Comparison of ENCODE assay signal across 8 cellular contexts in genomic region chr14:55556929-55557623, GRCh38. TPM values are rescaled to one million over a fixed set of nuclear protein-coding genes. Genes with fewer than 3 reads are reported as not detected.
DNase-seq lines count a peak whose midpoint lies in the region; ATAC-seq and TF ChIP-seq lines count a peak whose summit lies in the region.

No MANE protein-coding gene starts in this region.

- no peak overlapping the region for H3K27ac Mint-ChIP-seq in naive thymus-derived CD4-positive, alpha-beta T cell

- peak; percentile 86 for ATAC-seq in left lung
- ATAC-seq in naive thymus-derived CD4-positive, alpha-beta T cell: no peak
- ATAC-seq in HG03039 (IDR thresholded peaks at IDR 0.05; ENCODE audit: unreplicated experiment): no peak

- no peak overlapping the region for H3K4me3 Mint-ChIP-seq in naive thymus-derived CD4-positive, alpha-beta T cell

- H3K4me3 ChIP-seq in AG09309 (ENCODE audit: control insufficient read depth, low read depth, low read length): no peak overlapping the region
- H3K4me3 ChIP-seq in left lung: no peak overlapping the region
- H3K4me3 ChIP-seq in OCI-LY7 (ENCODE audit: low read depth, low read length, poor library complexity, severe bottlenecking): no peak overlapping the region
- no peak overlapping the region for H3K4me3 ChIP-seq in naive thymus-derived CD4-positive, alpha-beta T cell (ENCODE audit: low read length)

- H3K9me3 ChIP-seq in left lung: no peaks in the 10 kb centered on the region
- no peaks in the 10 kb centered on the region for H3K9me3 ChIP-seq in OCI-LY7 (ENCODE audit: low read length)
- no peaks in the 10 kb centered on the region for H3K9me3 ChIP-seq in naive thymus-derived CD4-positive, alpha-beta T cell (ENCODE audit: control insufficient read depth in 2 of 3, low read length in 3 of 3)

- H3K36me3 ChIP-seq in left lung (no peaks in the 10 kb centered on the region), OCI-LY7 (ENCODE audit: insufficient read depth, low read length) (no peaks in the 10 kb centered on the region)
- no peaks in the 10 kb centered on the region for H3K36me3 ChIP-seq in naive thymus-derived CD4-positive, alpha-beta T cell (ENCODE audit: control insufficient read depth in 2 of 3, insufficient read depth in 3 of 3, low read length in 3 of 3)

- H3K4me1 ChIP-seq in left lung (peaks cover 0 to 5% of the 10 kb centered on the region in 2 donors), OCI-LY7 (ENCODE audit: insufficient read depth, low read length, poor library complexity, severe bottlenecking) (no peaks in the 10 kb centered on the region)
- no peaks in the 10 kb centered on the region for H3K4me1 ChIP-seq in naive thymus-derived CD4-positive, alpha-beta T cell (ENCODE audit: control insufficient read depth in 2 of 2, insufficient read depth in 2 of 2, low read length in 2 of 2)

- H3K9me2 ChIP-seq in OCI-LY7 (ENCODE audit: insufficient read depth, low read length): no peaks in the 10 kb centered on the region

- no peaks in the 10 kb centered on the region for H3K27me3 Mint-ChIP-seq in naive thymus-derived CD4-positive, alpha-beta T cell

- no peaks in the 10 kb centered on the region for H3K27me3 ChIP-seq in left lung
- H3K27me3 ChIP-seq in naive thymus-derived CD4-positive, alpha-beta T cell (ENCODE audit: control insufficient read depth in 2 of 2, insufficient read depth in 2 of 2, low read length in 2 of 2): no peaks in the 10 kb centered on the region

- DNase-seq in AG09309 (ENCODE audit: low read depth): peak; percentile 79
- DNase-seq in NCI-H128 (lab: John Stamatoyannopoulos, UW; ENCODE audit: unreplicated experiment): peak; percentile 54
- DNase-seq in brain pericyte (ENCODE audit: low read depth, low spot score): peak; percentile 29
- DNase-seq in left lung: peak; percentile 74 to 86
- no peak for DNase-seq in OCI-LY7 (ENCODE audit: low spot score)
- no peak for DNase-seq in naive thymus-derived CD4-positive, alpha-beta T cell
- DNase-seq in GM13977 (ENCODE audit: low spot score): no peak

- CTCF ChIA-PET in OCI-LY7 (lab: Charles Lee; ENCODE audit: unreplicated experiment): no interaction called here
- CTCF ChIA-PET in naive thymus-derived CD4-positive, alpha-beta T cell (lab: Charles Lee): no interaction called here

- peaks cover 0 to 30% (median 14%) of the 10 kb centered on the region in 5 donors for H3K36me3 Mint-ChIP-seq in naive thymus-derived CD4-positive, alpha-beta T cell

- H4K20me1 ChIP-seq in OCI-LY7 (ENCODE audit: insufficient read depth, low read length): no peaks in the 10 kb centered on the region

- no peak overlapping the region for H3K27ac ChIP-seq in left lung
- no peak overlapping the region for H3K27ac ChIP-seq in OCI-LY7 (ENCODE audit: low read depth, low read length, poor library complexity, severe bottlenecking)
- no peak overlapping the region for H3K27ac ChIP-seq in naive thymus-derived CD4-positive, alpha-beta T cell (ENCODE audit: low read depth, low read length)

- no TSS peak for BruUV-seq in OCI-LY7 (replicated peaks; lab: Mats Ljungman, UMichigan)

- H3K9me3 Mint-ChIP-seq in naive thymus-derived CD4-positive, alpha-beta T cell: peaks cover 0 to 25% (median 6%) of the 10 kb centered on the region in 11 donors

- no peaks in the 10 kb centered on the region for H3K79me2 ChIP-seq in OCI-LY7 (ENCODE audit: insufficient read depth, low read depth, low read length)

- H3K4me1 Mint-ChIP-seq in naive thymus-derived CD4-positive, alpha-beta T cell: no peaks in the 10 kb centered on the region

- TF ChIP-seq CTCF in AG09309 (IDR thresholded peaks at IDR 0.05; ENCODE audit: control insufficient read depth, insufficient read depth, low read depth, low read length, missing control alignments) (no peak), left lung (IDR thresholded peaks at IDR 0.05) (no peak), OCI-LY7 (conservative IDR thresholded peaks at IDR 0.05; ENCODE audit: low read length) (no peak), GM13977 (IDR thresholded peaks at IDR 0.05; ENCODE audit: extremely low read depth, insufficient read depth, missing control alignments) (no peak)

- in situ Hi-C loops in GM13977 (cut with MboI; ENCODE audit: low pct_unique_long_range_greater_than_20kb, low sequenced_read_pairs, unreplicated experiment): no loop called here

- POLR2A ChIA-PET in OCI-LY7 (lab: Charles Lee): no interaction called here
- POLR2A ChIA-PET in naive thymus-derived CD4-positive, alpha-beta T cell (lab: Charles Lee): no interaction called here

- H3K4me2 ChIP-seq in OCI-LY7 (ENCODE audit: low read length): no peak overlapping the region

- no peak overlapping the region for H2AFZ ChIP-seq in OCI-LY7 (ENCODE audit: low read length)

- intact Hi-C loops in left lung (cut with DNase I) (no loop called here), OCI-LY7 (cut with micrococcal nuclease; ENCODE audit: unreplicated experiment) (no loop called here)
- intact Hi-C loops in naive thymus-derived CD4-positive, alpha-beta T cell (cut with micrococcal nuclease): no loop called here

RNA-seq across cellular contexts. Expression of gene KTN1, which starts 22.9 kb away (rescaled TPM):
- total RNA-seq in left lung (100 to 1,000 TPM; 125 to 135 TPM), OCI-LY7 (2022) (124 and 134 TPM in 2 replicates)
- 60.6 and 90.0 TPM in 2 replicates for total RNA-seq in OCI-LY7 (2014; rRNA removed; shearing (Covaris generic))
- total RNA-seq in naive thymus-derived CD4-positive, alpha-beta T cell: 100 to 1,000 TPM in 3 of 5 experiments, 10 to 100 TPM in 2; 87.3 to 131 (median 105) TPM
- 10 to 100 TPM; 20.3 to 37.4 TPM for polyA plus RNA-seq in naive thymus-derived CD4-positive, alpha-beta T cell

Comparison
In these comparisons a context has a peak if more than half of its experiments do, and no peak if none do; other contexts are left out.
1. DNase-seq: peak in AG09309 (single experiment), NCI-H128 (single experiment), brain pericyte (single experiment) and left lung (2 of 2); none in OCI-LY7 (single experiment), naive thymus-derived CD4-positive, alpha-beta T cell (0 of 9) and GM13977 (single experiment).